ENCODE assay signal across 1 cellular context in the genomic region with DNA sequence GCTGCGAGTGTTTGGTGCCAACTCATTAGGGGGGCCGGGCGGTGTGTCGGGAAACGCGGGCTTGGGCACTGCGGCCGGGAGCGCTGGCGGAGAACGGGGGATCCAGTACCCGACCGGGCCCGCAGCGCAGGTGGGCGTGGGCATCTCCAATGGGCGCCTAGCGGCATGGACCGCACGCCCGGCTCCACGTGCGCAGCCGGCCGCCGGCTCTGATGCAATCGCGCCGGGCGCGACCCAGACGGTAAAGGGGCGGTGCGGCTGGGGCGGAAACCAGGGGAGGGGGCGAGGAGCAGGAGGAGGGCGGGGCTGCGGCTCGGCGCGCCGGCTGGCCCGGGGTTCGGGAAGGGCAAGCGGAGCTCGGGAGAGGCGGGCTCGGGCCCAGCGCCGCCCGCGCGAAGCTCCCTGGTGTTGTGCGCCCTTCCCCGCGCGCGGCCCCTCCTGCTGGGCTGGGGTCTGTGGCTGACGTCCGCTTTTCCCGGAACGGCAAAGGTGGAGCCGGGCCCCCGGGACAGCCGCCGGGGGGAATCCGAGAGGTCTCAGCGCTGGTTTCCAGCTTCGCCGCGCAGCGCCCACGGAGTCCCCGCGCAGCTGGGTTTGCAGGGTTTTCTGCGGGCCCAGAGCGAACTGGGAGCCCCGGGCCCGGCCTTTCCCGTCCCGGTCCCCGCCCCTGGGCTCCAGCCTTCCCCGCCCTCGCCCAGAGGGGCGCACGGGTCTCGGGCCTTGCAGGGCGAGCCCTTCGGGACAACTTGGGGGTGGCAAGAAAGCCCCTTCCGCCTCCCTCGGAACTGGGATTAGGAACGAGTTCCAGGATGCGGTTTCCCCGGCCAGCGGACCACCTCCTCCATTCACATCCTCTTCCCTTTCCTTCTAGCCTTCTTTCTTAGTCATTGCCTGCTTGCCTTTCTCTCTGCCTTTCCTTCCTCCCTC.
A peak's percentile ranks its signal among the peaks of the same experiment; 100 is the strongest.
TF ChIP-seq lines count a peak whose summit lies in the region.

No MANE protein-coding gene starts in this region.

TF ChIP-seq in HepG2, 621 proteins besides CTCF, POLR2A, EP300 and RAD21 (continued from another document and continues in another):
- TF ChIP-seq, protein P1, sequence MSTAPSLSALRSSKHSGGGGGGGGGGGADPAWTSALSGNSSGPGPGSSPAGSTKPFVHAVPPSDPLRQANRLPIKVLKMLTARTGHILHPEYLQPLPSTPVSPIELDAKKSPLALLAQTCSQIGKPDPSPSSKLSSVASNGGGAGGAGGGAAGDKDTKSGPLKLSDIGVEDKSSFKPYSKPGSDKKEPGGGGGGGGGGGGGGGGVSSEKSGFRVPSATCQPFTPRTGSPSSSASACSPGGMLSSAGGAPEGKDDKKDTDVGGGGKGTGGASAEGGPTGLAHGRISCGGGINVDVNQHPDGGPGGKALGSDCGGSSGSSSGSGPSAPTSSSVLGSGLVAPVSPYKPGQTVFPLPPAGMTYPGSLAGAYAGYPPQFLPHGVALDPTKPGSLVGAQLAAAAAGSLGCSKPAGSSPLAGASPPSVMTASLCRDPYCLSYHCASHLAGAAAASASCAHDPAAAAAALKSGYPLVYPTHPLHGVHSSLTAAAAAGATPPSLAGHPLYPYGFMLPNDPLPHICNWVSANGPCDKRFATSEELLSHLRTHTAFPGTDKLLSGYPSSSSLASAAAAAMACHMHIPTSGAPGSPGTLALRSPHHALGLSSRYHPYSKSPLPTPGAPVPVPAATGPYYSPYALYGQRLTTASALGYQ (CRISPR knock-in tag; IDR thresholded peaks at IDR 0.05), result peak; percentile 84
- TF ChIP-seq GRHL1 (CRISPR knock-in tag; conservative IDR thresholded peaks at IDR 0.05), result no peak
- TF ChIP-seq PHF5A (CRISPR knock-in tag; IDR thresholded peaks at IDR 0.05; ENCODE audit: low read depth, unreplicated experiment), result no peak
- no peak for TF ChIP-seq ARHGAP35 (CRISPR knock-in tag; IDR thresholded peaks at IDR 0.05; ENCODE audit: borderline replicate concordance)
- peak; percentile 88 for TF ChIP-seq HNRNPK (IDR thresholded peaks at IDR 0.05; ENCODE audit: low read depth, low read length, poor library complexity, severe bottlenecking)
- peak; percentile 95 for TF ChIP-seq ZNF564 (CRISPR knock-in tag; IDR thresholded peaks at IDR 0.05)
- TF ChIP-seq, protein P2, sequence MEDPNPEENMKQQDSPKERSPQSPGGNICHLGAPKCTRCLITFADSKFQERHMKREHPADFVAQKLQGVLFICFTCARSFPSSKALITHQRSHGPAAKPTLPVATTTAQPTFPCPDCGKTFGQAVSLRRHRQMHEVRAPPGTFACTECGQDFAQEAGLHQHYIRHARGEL (CRISPR knock-in tag; IDR thresholded peaks at IDR 0.05), result no peak
- TF ChIP-seq, protein P3, sequence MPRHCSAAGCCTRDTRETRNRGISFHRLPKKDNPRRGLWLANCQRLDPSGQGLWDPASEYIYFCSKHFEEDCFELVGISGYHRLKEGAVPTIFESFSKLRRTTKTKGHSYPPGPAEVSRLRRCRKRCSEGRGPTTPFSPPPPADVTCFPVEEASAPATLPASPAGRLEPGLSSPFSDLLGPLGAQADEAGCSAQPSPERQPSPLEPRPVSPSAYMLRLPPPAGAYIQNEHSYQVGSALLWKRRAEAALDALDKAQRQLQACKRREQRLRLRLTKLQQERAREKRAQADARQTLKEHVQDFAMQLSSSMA (CRISPR knock-in tag; IDR thresholded peaks at IDR 0.05), result no peak; the same call in 1 of the 2 replicates
- TF ChIP-seq ZNF143 (CRISPR knock-in tag; IDR thresholded peaks at IDR 0.05), result no peak
- TF ChIP-seq CERS6 (CRISPR knock-in tag; IDR thresholded peaks at IDR 0.05), result no peak
- TF ChIP-seq, protein P4, sequence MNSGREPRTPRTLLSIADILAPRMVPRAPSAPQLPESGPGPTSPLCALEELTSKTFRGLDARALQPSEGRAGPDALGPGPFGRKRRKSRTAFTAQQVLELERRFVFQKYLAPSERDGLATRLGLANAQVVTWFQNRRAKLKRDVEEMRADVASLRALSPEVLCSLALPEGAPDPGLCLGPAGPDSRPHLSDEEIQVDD (CRISPR knock-in tag; IDR thresholded peaks at IDR 0.05; ENCODE audit: borderline replicate concordance), result peak; percentile 70; the same call in 1 of the 2 replicates
- TF ChIP-seq ZNF546 (CRISPR knock-in tag; conservative IDR thresholded peaks at IDR 0.05), result peak; percentile 76
- no peak for TF ChIP-seq CEBPZ (IDR thresholded peaks at IDR 0.05; ENCODE audit: low read length)
- peak; percentile 68 for TF ChIP-seq IKZF4 (CRISPR knock-in tag; IDR thresholded peaks at IDR 0.05; ENCODE audit: borderline replicate concordance, low read depth, not compliant biosample characterization)
- TF ChIP-seq EEA1 (CRISPR knock-in tag; IDR thresholded peaks at IDR 0.05; ENCODE audit: borderline replicate concordance), result 0 out of 2 replicates have a peak, but pooled peaks have one; percentile 29
- peak; percentile 41 for TF ChIP-seq ZEB1 (IDR thresholded peaks at IDR 0.05; ENCODE audit: insufficient replicate concordance, low read depth)
- TF ChIP-seq, protein P5, sequence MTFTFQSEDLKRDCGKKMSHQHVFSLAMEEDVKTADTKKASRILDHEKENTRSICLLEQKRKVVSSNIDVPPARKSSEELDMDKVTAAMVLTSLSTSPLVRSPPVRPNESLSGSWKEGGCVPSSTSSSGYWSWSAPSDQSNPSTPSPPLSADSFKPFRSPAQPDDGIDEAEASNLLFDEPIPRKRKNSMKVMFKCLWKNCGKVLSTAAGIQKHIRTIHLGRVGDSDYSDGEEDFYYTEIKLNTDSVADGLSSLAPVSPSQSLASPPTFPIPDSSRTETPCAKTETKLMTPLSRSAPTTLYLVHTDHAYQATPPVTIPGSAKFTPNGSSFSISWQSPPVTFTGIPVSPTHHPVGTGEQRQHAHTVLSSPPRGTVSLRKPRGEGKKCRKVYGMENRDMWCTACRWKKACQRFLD (CRISPR knock-in tag; IDR thresholded peaks at IDR 0.05; ENCODE audit: borderline replicate concordance), result no peak; the same call in 1 of the 2 replicates
- TF ChIP-seq, protein P6, sequence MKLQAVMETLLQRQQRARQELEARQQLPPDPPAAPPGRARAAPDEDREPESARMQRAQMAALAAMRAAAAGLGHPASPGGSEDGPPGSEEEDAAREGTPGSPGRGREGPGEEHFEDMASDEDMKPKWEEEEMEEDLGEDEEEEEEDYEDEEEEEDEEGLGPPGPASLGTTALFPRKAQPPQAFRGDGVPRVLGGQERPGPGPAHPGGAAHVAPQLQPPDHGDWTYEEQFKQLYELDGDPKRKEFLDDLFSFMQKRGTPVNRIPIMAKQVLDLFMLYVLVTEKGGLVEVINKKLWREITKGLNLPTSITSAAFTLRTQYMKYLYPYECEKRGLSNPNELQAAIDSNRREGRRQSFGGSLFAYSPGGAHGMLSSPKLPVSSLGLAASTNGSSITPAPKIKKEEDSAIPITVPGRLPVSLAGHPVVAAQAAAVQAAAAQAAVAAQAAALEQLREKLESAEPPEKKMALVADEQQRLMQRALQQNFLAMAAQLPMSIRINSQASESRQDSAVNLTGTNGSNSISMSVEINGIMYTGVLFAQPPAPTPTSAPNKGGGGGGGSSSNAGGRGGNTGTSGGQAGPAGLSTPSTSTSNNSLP (IDR thresholded peaks at IDR 0.05; ENCODE audit: low read depth, low read length), result no peak
- peak; percentile 19; the same call in 1 of the 2 replicates for TF ChIP-seq KDM6A (CRISPR knock-in tag; IDR thresholded peaks at IDR 0.05; ENCODE audit: low read depth)
- 0 out of 2 replicates have a peak, but pooled peaks have one; percentile 83 for TF ChIP-seq ZNF598 (CRISPR knock-in tag; IDR thresholded peaks at IDR 0.05; ENCODE audit: borderline replicate concordance)
- peak; percentile 68 for TF ChIP-seq ZNF350 (CRISPR knock-in tag; IDR thresholded peaks at IDR 0.05; ENCODE audit: borderline replicate concordance, low read depth)
- TF ChIP-seq ZBTB21 (CRISPR knock-in tag; IDR thresholded peaks at IDR 0.05), result no peak
- TF ChIP-seq GMEB2 (CRISPR knock-in tag; IDR thresholded peaks at IDR 0.05; ENCODE audit: low read depth), result peak; percentile 80
- TF ChIP-seq IRF1 (CRISPR knock-in tag; IDR thresholded peaks at IDR 0.05; ENCODE audit: low read depth), result no peak
- peak; percentile 34; the same call in 1 of the 2 replicates for TF ChIP-seq DR1 (CRISPR knock-in tag; IDR thresholded peaks at IDR 0.05)
- TF ChIP-seq NFYB (CRISPR knock-in tag; IDR thresholded peaks at IDR 0.05), result no peak
- no peak; the same call in 1 of the 2 replicates for TF ChIP-seq ZNF12 (CRISPR knock-in tag; IDR thresholded peaks at IDR 0.05)
- TF ChIP-seq KAT8 (CRISPR knock-in tag; IDR thresholded peaks at IDR 0.05), result peak; percentile 50; the same call in 1 of the 2 replicates
- 0 out of 2 replicates have a peak, but pooled peaks have one; percentile 44 for TF ChIP-seq GLMP (CRISPR knock-in tag; IDR thresholded peaks at IDR 0.05; ENCODE audit: borderline replicate concordance)
- no peak for TF ChIP-seq ZFAT (CRISPR knock-in tag; conservative IDR thresholded peaks at IDR 0.05)
- TF ChIP-seq ZNF773 (CRISPR knock-in tag; IDR thresholded peaks at IDR 0.05; ENCODE audit: borderline replicate concordance), result no peak
- peak; percentile 88 for TF ChIP-seq THAP8 (CRISPR knock-in tag; IDR thresholded peaks at IDR 0.05; ENCODE audit: borderline replicate concordance)
- TF ChIP-seq RARG (CRISPR knock-in tag; IDR thresholded peaks at IDR 0.05; ENCODE audit: low read depth), result 0 out of 2 replicates have a peak, but pooled peaks have one; percentile 42
- TF ChIP-seq ZNF441 (CRISPR knock-in tag; IDR thresholded peaks at IDR 0.05; ENCODE audit: borderline replicate concordance), result peak; percentile 83
